ENCODE assay signal across 1 cellular context in genomic region chr19:4711211-4711610, GRCh38.
A peak's percentile ranks its signal among the peaks of the same experiment; 100 is the strongest.
TF ChIP-seq lines count a peak whose summit lies in the region.

No MANE protein-coding gene starts in this region.

TF ChIP-seq in K562, 482 proteins besides CTCF, POLR2A, EP300 and RAD21:
- peak; percentile 32 for TF ChIP-seq CBFA2T3 (IDR thresholded peaks at IDR 0.05)
- no peak for TF ChIP-seq ZBTB12 (CRISPR knock-in tag; IDR thresholded peaks at IDR 0.05)
